Comparison of ENCODE assay signal across 9 cellular contexts in the genomic region with DNA sequence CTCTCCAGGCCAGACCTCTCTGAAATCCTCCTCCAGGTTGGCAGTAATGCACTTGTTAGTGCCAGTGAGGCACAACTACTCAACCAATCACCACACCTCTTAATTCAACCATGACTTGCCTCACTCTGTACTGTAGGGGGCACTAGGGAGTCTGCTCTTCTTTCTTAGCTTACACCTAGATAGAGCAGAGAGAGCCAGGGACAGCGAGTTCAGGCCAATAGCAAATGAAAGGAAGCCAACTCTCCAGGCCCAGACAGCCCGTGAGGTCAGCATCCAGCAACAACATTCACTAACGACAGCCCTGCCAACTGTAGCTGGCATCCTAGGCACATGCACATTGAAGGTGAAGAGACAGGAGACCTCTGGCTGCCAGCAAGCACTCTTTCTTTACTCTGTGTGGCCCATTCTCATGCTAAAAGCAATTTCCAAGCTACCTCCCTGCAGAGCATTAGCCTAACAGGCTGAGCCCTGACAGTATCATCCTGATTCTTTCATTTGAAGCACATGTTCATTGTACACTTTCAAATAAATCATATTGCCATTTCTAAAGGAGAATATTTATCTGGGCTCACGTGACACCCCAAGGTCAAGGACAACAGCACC.
A peak's percentile ranks its signal among the peaks of the same experiment; 100 is the strongest.
DNase-seq lines count a peak whose midpoint lies in the region; ATAC-seq and TF ChIP-seq lines count a peak whose summit lies in the region.
"Had no signal": no experiment of that assay in that cellular context is flagged by ENCODE, and none has a peak within 500 bp of the region (broad histone marks: within the 10 kb centered on the region; RNA-seq: fewer than 3 reads in every experiment).

No MANE protein-coding gene starts in this region.

- no peak overlapping the region for H3K27ac ChIP-seq in C4-2B

- H3K4me3 ChIP-seq in epithelial cell of esophagus (ENCODE audit: low read length): no peak overlapping the region

- peak; percentile 63 for ATAC-seq in GM21360 (IDR thresholded peaks at IDR 0.05; ENCODE audit: unreplicated experiment)
- no peak for ATAC-seq in omental fat pad (ENCODE audit: low FRiP score)

- DNase-seq in epithelial cell of esophagus (ENCODE audit: low read depth): peak; percentile 12
- no peak for DNase-seq in CD1c-positive myeloid dendritic cell (ENCODE audit: extremely low spot score)
- no peak for DNase-seq in NCI-H2227 treated with DMSO at 0.1 percent for 48 hours (lab: John Stamatoyannopoulos, UW)
- DNase-seq in omental fat pad (ENCODE audit: low spot score): no peak
- DNase-seq in NCI-H2196 (lab: John Stamatoyannopoulos, UW; ENCODE audit: unreplicated experiment): no peak
- DNase-seq: stimulated activated CD8-positive, alpha-beta memory T cell treated with anti-CD3 and anti-CD28 coated beads, Interleukin-4, amount 100 ng/mL, for 48 hours had no signal

- TF ChIP-seq CTCF in C4-2B (conservative IDR thresholded peaks at IDR 0.05) (peak; percentile 40), LNCAP (IDR thresholded peaks at IDR 0.05) (0 out of 2 replicates have a peak, but pooled peaks have one; percentile 30), epithelial cell of esophagus (IDR thresholded peaks at IDR 0.05; ENCODE audit: insufficient read depth, low read depth, low read length, missing control alignments) (peak; percentile 9), omental fat pad (IDR thresholded peaks at IDR 0.05) (no peak)

Comparison
In these comparisons a context has a peak if more than half of its experiments do, and no peak if none do; other contexts are left out.
1. CTCF ChIP-seq: peak in C4-2B (single experiment), LNCAP (single experiment) and epithelial cell of esophagus (single experiment); none in omental fat pad (0 of 3).